Comparison of ENCODE assay signal across 18 cellular contexts in the genomic region with DNA sequence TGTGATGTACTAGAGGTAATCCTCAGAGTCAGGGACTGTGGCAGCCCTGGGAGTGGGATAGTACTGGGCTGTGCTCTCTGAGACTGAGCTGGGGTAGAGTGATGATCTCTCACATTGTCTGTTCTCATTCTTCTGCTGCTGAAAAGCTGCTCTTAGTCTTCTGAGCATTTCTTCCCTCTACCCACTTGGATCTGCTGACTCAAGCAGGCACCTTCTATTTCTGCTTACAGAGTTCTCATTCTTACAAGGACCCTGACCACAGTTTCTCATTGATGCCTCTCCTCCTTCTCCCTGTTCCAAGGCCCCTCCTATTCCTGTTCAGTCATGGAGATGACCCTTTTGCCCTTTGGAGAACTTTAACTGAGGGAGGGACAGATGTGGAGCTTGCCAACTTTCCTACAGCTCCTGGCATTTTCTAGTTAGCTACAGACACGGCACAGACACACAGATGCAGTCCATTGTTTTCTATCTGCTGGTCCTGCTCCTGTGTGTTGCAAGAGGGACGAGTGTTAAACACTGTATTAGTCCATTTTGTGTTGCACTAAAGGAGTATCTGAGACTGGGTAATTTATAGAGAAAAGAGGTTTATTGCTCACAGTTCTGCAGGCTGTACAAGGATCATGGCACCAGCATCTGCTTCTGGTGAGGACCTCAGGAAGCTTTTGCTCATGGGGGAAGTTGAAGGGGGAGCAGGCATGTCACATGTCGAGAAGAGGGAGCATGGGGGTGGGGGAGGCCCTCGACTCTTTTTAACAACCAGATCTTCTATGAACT. TPM values are rescaled to one million over a fixed set of nuclear protein-coding genes. Genes with fewer than 3 reads are reported as not detected.
DNase-seq lines count a peak whose midpoint lies in the region; ATAC-seq lines count a peak whose summit lies in the region.
"Had no signal": no experiment of that assay in that cellular context is flagged by ENCODE, and none has a peak within 500 bp of the region (broad histone marks: within the 10 kb centered on the region; RNA-seq: fewer than 3 reads in every experiment).

No MANE protein-coding gene starts in this region.

- peaks cover 69% of the 10 kb centered on the region for H3K4me1 ChIP-seq in right cardiac atrium (ENCODE audit: control insufficient read depth, insufficient read depth, low read length)

- no peaks in the 10 kb centered on the region for H3K9me3 ChIP-seq in right cardiac atrium (ENCODE audit: control insufficient read depth, low read length)
- H3K9me3 ChIP-seq: left lung had no signal

- H3K4me3 ChIP-seq in right cardiac atrium (ENCODE audit: low read length), result no peak overlapping the region
- H3K4me3 ChIP-seq: left lung, neural progenitor cell, smooth muscle cell had no signal

- H3K4me1 Mint-ChIP-seq in activated T-cell treated with anti-CD3 and anti-CD28 coated beads, Interleukin-2, amount 50 U/mL, for 72 hours (ENCODE audit: low read depth), result peaks cover 77% of the 10 kb centered on the region
- peaks cover 57% of the 10 kb centered on the region for H3K4me1 Mint-ChIP-seq in activated T-helper 17 cell treated with anti-CD3 and anti-CD28 coated beads, Interleukin-2, amount 50 U/mL, for 72 hours
- peaks cover 95% of the 10 kb centered on the region for H3K4me1 Mint-ChIP-seq in stimulated activated effector memory CD8-positive, alpha-beta T cell treated with anti-CD3 and anti-CD28 coated beads, Interleukin-12 subunit alpha, Interleukin-12 subunit beta, amount 100 ng/mL, for 72 hours

- intact Hi-C loops in right cardiac atrium (cut with DNase I), result no loop called here

- H3K9me3 Mint-ChIP-seq in activated T-cell treated with anti-CD3 and anti-CD28 coated beads, Interleukin-2, amount 50 U/mL, for 72 hours, result no peaks in the 10 kb centered on the region
- H3K9me3 Mint-ChIP-seq in activated T-helper 17 cell treated with anti-CD3 and anti-CD28 coated beads, Interleukin-2, amount 50 U/mL, for 72 hours, result no peaks in the 10 kb centered on the region
- no peaks in the 10 kb centered on the region for H3K9me3 Mint-ChIP-seq in stimulated activated effector memory CD8-positive, alpha-beta T cell treated with anti-CD3 and anti-CD28 coated beads, Interleukin-12 subunit alpha, Interleukin-12 subunit beta, amount 100 ng/mL, for 72 hours
- H3K9me3 Mint-ChIP-seq: activated CD8-positive, alpha-beta T cell treated with anti-CD3 and anti-CD28 coated beads for 36 hours; neural progenitor cell had no signal

- WGBS in right cardiac atrium, result 46% methylated on average over 4 of the region's 4 CpGs

- peak; percentile 13 to 59 for ATAC-seq in activated T-cell treated with anti-CD3 and anti-CD28 coated beads, Interleukin-2, amount 50 U/mL, for 72 hours (replicated peaks in 1 of 2)
- ATAC-seq in activated T-helper 17 cell treated with anti-CD3 and anti-CD28 coated beads, Interleukin-2, amount 50 U/mL, for 72 hours (replicated peaks), result peak; percentile 75
- peak; percentile 9 to 65 for ATAC-seq in right cardiac atrium
- ATAC-seq in stimulated activated effector memory CD8-positive, alpha-beta T cell treated with anti-CD3 and anti-CD28 coated beads, Interleukin-12 subunit alpha, Interleukin-12 subunit beta, amount 100 ng/mL, for 72 hours, result peak; percentile 71
- ATAC-seq: activated CD8-positive, alpha-beta T cell treated with anti-CD3 and anti-CD28 coated beads for 36 hours; left lung had no signal

- no peaks in the 10 kb centered on the region for H3K27me3 ChIP-seq in right cardiac atrium (ENCODE audit: control insufficient read depth, insufficient read depth)
- H3K27me3 ChIP-seq: left lung, neural progenitor cell had no signal

- H3K27ac Mint-ChIP-seq in activated T-cell treated with anti-CD3 and anti-CD28 coated beads, Interleukin-2, amount 50 U/mL, for 72 hours, result peak overlapping the region; percentile 45
- peak overlapping the region; percentile 55 for H3K27ac Mint-ChIP-seq in activated T-helper 17 cell treated with anti-CD3 and anti-CD28 coated beads, Interleukin-2, amount 50 U/mL, for 72 hours
- peak overlapping the region; percentile 88 for H3K27ac Mint-ChIP-seq in stimulated activated effector memory CD8-positive, alpha-beta T cell treated with anti-CD3 and anti-CD28 coated beads, Interleukin-12 subunit alpha, Interleukin-12 subunit beta, amount 100 ng/mL, for 72 hours
- H3K27ac Mint-ChIP-seq: activated CD8-positive, alpha-beta T cell treated with anti-CD3 and anti-CD28 coated beads for 36 hours; neural progenitor cell had no signal

- no peaks in the 10 kb centered on the region for H3K27me3 Mint-ChIP-seq in activated T-cell treated with anti-CD3 and anti-CD28 coated beads, Interleukin-2, amount 50 U/mL, for 72 hours (ENCODE audit: low read depth)
- no peaks in the 10 kb centered on the region for H3K27me3 Mint-ChIP-seq in activated T-helper 17 cell treated with anti-CD3 and anti-CD28 coated beads, Interleukin-2, amount 50 U/mL, for 72 hours
- H3K27me3 Mint-ChIP-seq: activated CD8-positive, alpha-beta T cell treated with anti-CD3 and anti-CD28 coated beads for 36 hours had no signal

- H3K36me3 Mint-ChIP-seq in activated T-cell treated with anti-CD3 and anti-CD28 coated beads, Interleukin-2, amount 50 U/mL, for 72 hours (ENCODE audit: insufficient read depth in 2 of 2), result peaks cover 2 to 17% of the 10 kb centered on the region in 2 donors
- peaks cover 74% of the 10 kb centered on the region for H3K36me3 Mint-ChIP-seq in activated T-helper 17 cell treated with anti-CD3 and anti-CD28 coated beads, Interleukin-2, amount 50 U/mL, for 72 hours (ENCODE audit: low read depth)
- H3K36me3 Mint-ChIP-seq in stimulated activated effector memory CD8-positive, alpha-beta T cell treated with anti-CD3 and anti-CD28 coated beads, Interleukin-12 subunit alpha, Interleukin-12 subunit beta, amount 100 ng/mL, for 72 hours, result peaks cover 33% of the 10 kb centered on the region

- DNase-seq in activated T-cell treated with anti-CD3 and anti-CD28 coated beads, Interleukin-2, amount 50 U/mL, for 72 hours, result no peak
- DNase-seq in activated T-cell treated with anti-CD3 and anti-CD28 coated beads for 4 hours (no peak), right cardiac atrium (no peak), HuH-7 (ENCODE audit: low spot score) (no peak)
- DNase-seq in stimulated activated effector memory CD8-positive, alpha-beta T cell treated with anti-CD3 and anti-CD28 coated beads, Interleukin-12 subunit alpha, Interleukin-12 subunit beta, amount 100 ng/mL, for 72 hours (ENCODE audit: low spot score in 2 of 2), result no peak
- no peak for DNase-seq in activated CD8-positive, alpha-beta memory T cell treated with anti-CD3 and anti-CD28 coated beads, Interleukin-2, amount 50 U/mL, for 4 hours
- DNase-seq in stimulated activated CD4-positive, alpha-beta T cell treated with anti-CD3 and anti-CD28 coated beads, Interleukin-4, amount 100 ng/mL, for 24 hours, result no peak
- DNase-seq: activated CD8-positive, alpha-beta T cell treated with anti-CD3 and anti-CD28 coated beads for 36 hours; activated naive CD4-positive, alpha-beta T cell treated with Interleukin-2 at 50 U/mL for 16 hours; head of caudate nucleus; Karpas-422; left lung; NCI-H524 treated with DMSO at 0.1 percent for 48 hours; T-helper 9 cell had no signal

- H3K27ac ChIP-seq in right cardiac atrium (ENCODE audit: low read length), result peak overlapping the region; percentile 71
- H3K27ac ChIP-seq: neural progenitor cell, RWPE1 had no signal

- H3K4me3 Mint-ChIP-seq in activated T-cell treated with anti-CD3 and anti-CD28 coated beads, Interleukin-2, amount 50 U/mL, for 72 hours, result no peak overlapping the region
- peak overlapping the region; percentile 25 for H3K4me3 Mint-ChIP-seq in activated T-helper 17 cell treated with anti-CD3 and anti-CD28 coated beads, Interleukin-2, amount 50 U/mL, for 72 hours
- H3K4me3 Mint-ChIP-seq in stimulated activated effector memory CD8-positive, alpha-beta T cell treated with anti-CD3 and anti-CD28 coated beads, Interleukin-12 subunit alpha, Interleukin-12 subunit beta, amount 100 ng/mL, for 72 hours, result no peak overlapping the region
- H3K4me3 Mint-ChIP-seq: activated CD8-positive, alpha-beta T cell treated with anti-CD3 and anti-CD28 coated beads for 36 hours; neural progenitor cell had no signal

RNA-seq across cellular contexts. Expression of gene MAPKAPK2, which starts 12.3 kb away (rescaled TPM):
- total RNA-seq in activated T-cell treated with anti-CD3 and anti-CD28 coated beads, Interleukin-2, amount 50 U/mL, for 72 hours, result 100 to 1,000 TPM; 101 to 102 TPM
- 10 to 100 TPM; 64.6 to 85.3 TPM for total RNA-seq in activated T-helper 17 cell treated with anti-CD3 and anti-CD28 coated beads, Interleukin-2, amount 50 U/mL, for 72 hours
- 100 to 1,000 TPM; 192 to 221 (median 216) TPM for total RNA-seq in right cardiac atrium
- polyA plus RNA-seq in right cardiac atrium, result 129 TPM
